28 cellular contexts compared by ENCODE assay signal in the genomic region with DNA sequence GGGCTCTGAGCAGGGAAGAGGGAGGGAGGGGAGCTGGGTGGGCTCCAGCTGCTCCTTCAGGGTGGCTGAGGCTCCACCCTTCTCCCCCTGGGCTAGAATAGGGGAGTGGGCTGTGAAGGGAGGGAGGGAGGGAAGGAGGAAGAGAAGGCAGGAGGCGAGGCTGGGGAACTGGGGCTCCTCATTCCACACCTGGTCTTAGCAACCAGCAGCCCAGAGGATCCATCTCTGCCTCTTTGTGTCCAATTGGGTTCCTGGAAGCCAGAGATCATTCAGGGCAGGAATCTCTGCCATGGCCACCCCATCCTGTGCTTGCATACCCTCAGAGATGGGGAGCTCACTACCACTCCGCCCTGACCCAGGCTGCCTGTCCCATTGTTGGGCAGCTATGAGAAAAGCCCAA. TPM values are rescaled to one million over a fixed set of nuclear protein-coding genes. Genes with fewer than 3 reads are reported as not detected.
"Had no signal": no experiment of that assay in that cellular context is flagged by ENCODE, and none has a peak within 500 bp of the region (broad histone marks: within the 10 kb centered on the region; RNA-seq: fewer than 3 reads in every experiment).

No MANE protein-coding gene starts in this region.

- DNase-seq: colonic mucosa; foreskin fibroblast; gastrocnemius medialis; head of caudate nucleus; left ventricle myocardium superior; lower lobe of right lung; nucleus accumbens; stimulated activated CD4-positive, alpha-beta T cell treated with anti-CD3 and anti-CD28 coated beads, Interleukin-12 subunit alpha, Interleukin-12 subunit beta, amount 100 ng/mL, for 4 hours; stimulated activated CD4-positive, alpha-beta T cell treated with anti-CD3 and anti-CD28 coated beads, Interleukin-1b, Interleukin-23, amount 100 ng/mL, for 48 hours; stimulated activated CD4-positive, alpha-beta T cell treated with anti-CD3 and anti-CD28 coated beads, Interleukin-4, amount 100 ng/mL, for 1 hour; stimulated activated CD8-positive, alpha-beta memory T cell treated with anti-CD3 and anti-CD28 coated beads, Interleukin-4, amount 100 ng/mL, for 48 hours; stimulated activated naive CD8-positive, alpha-beta T cell treated with anti-CD3 and anti-CD28 coated beads, Interleukin-15, Interleukin-2, amounts not matched to agents 100 U/mL and 50 U/mL, for 24 hours; substantia nigra; testis; tibial artery had no signal

- H3K4me2 ChIP-seq: neural progenitor cell, smooth muscle cell had no signal

- H3K9me3 ChIP-seq: colonic mucosa, gastrocnemius medialis, lower lobe of right lung, prostate gland, right atrium auricular region, testis, tibial artery had no signal

- H3K9me3 Mint-ChIP-seq: type B pancreatic cell had no signal

- FAIRE-seq: keratinocyte had no signal

- H3K36me3 Mint-ChIP-seq: neural progenitor cell, type B pancreatic cell had no signal

- H3K27ac ChIP-seq: colonic mucosa, epithelial cell of prostate, gastrocnemius medialis, lower lobe of right lung, neural progenitor cell, prostate gland, right atrium auricular region, testis, tibial artery had no signal

- H3K36me3 ChIP-seq: colonic mucosa, gastrocnemius medialis, neural progenitor cell, prostate gland, right atrium auricular region, tibial artery had no signal

- H3K4me3 Mint-ChIP-seq: nephron, neural progenitor cell, type B pancreatic cell had no signal

- H3K4me1 Mint-ChIP-seq: nephron, neural progenitor cell had no signal

- H3K27me3 ChIP-seq: colonic mucosa, right atrium auricular region, testis had no signal

- H3K4me3 ChIP-seq: colonic mucosa, gastrocnemius medialis, lower lobe of right lung, neural progenitor cell, prostate gland, right atrium auricular region, smooth muscle cell, testis, tibial artery had no signal

- ATAC-seq: esophagus mucosa; gastrocnemius medialis; left ventricle myocardium superior; lower lobe of right lung; sciatic nerve; stimulated activated naive CD8-positive, alpha-beta T cell treated with anti-CD3 and anti-CD28 coated beads, Interleukin-15, Interleukin-2, amounts not matched to agents 100 U/mL and 50 U/mL, for 24 hours had no signal

- H3K4me1 ChIP-seq: colonic mucosa, gastrocnemius medialis, neural progenitor cell, testis, tibial artery had no signal

- H3K27ac Mint-ChIP-seq: nephron, neural progenitor cell, type B pancreatic cell had no signal

RNA-seq across cellular contexts. Expression of a gene that starts 7.7 kb away (rescaled TPM):
- total RNA-seq: chondrocyte, dermis microvascular lymphatic vessel endothelial cell, osteocyte, smooth muscle cell had no signal

RNA-seq across cellular contexts. Expression of a gene that starts 44.9 kb away (rescaled TPM):
- total RNA-seq: osteocyte, smooth muscle cell had no signal

RNA-seq across cellular contexts. Expression of a gene that starts 51.7 kb away (rescaled TPM):
- total RNA-seq: chondrocyte, colonic mucosa, dermis microvascular lymphatic vessel endothelial cell, esophagus mucosa, left ventricle myocardium superior, osteocyte, right atrium auricular region, sciatic nerve, smooth muscle cell had no signal
- polyA plus RNA-seq: keratinocyte, smooth muscle cell had no signal
